In genomic region chr2:105274046-105274445, GRCh38 we compare ENCODE assay signal across 23 cellular contexts. TPM values are rescaled to one million over a fixed set of nuclear protein-coding genes. Genes with fewer than 3 reads are reported as not detected.
"Had no signal": no experiment of that assay in that cellular context is flagged by ENCODE, and none has a peak within 500 bp of the region (broad histone marks: within the 10 kb centered on the region; RNA-seq: fewer than 3 reads in every experiment).

No MANE protein-coding gene starts in this region.

- H3K27ac ChIP-seq: cardiac muscle cell, dorsolateral prefrontal cortex, epithelial cell of prostate, heart left ventricle, lower lobe of right lung had no signal

- H3K9me3 Mint-ChIP-seq: activated CD4-positive, alpha-beta T cell treated with anti-CD3 and anti-CD28 coated beads, Interleukin-2, amount 10 ng/mL, durations not matched to agents 24 days and 14 days; activated T-cell treated with anti-CD3 and anti-CD28 coated beads, Interleukin-2, amount 50 U/mL, for 4 hours; immature natural killer cell; nephron progenitor cell; stimulated activated naive CD8-positive, alpha-beta T cell treated with anti-CD3 and anti-CD28 coated beads, Interleukin-15, Interleukin-2, amounts not matched to agents 100 ng/mL and 50 ng/mL, for 24 hours had no signal

- H3K27ac Mint-ChIP-seq: activated CD4-positive, alpha-beta T cell treated with anti-CD3 and anti-CD28 coated beads, Interleukin-2, amount 10 ng/mL, durations not matched to agents 24 days and 14 days; activated CD8-positive, alpha-beta T cell treated with anti-CD3 and anti-CD28 coated beads, Interleukin-2, amount 10 ng/mL, durations not matched to agents 7 days and 5 days; immature natural killer cell; nephron progenitor cell; stimulated activated naive CD8-positive, alpha-beta T cell treated with anti-CD3 and anti-CD28 coated beads, Interleukin-15, Interleukin-2, amounts not matched to agents 100 ng/mL and 50 ng/mL, for 24 hours had no signal

- H3K4me1 Mint-ChIP-seq: activated CD4-positive, alpha-beta T cell treated with anti-CD3 and anti-CD28 coated beads, Interleukin-2, amount 10 ng/mL, durations not matched to agents 24 days and 14 days; immature natural killer cell; nephron progenitor cell had no signal

- H3K9me3 ChIP-seq: heart left ventricle, lower lobe of right lung had no signal

- H3K27me3 Mint-ChIP-seq: activated CD4-positive, alpha-beta T cell treated with anti-CD3 and anti-CD28 coated beads, Interleukin-2, amount 10 ng/mL, durations not matched to agents 24 days and 14 days; stimulated activated naive CD8-positive, alpha-beta T cell treated with anti-CD3 and anti-CD28 coated beads, Interleukin-15, Interleukin-2, amounts not matched to agents 100 ng/mL and 50 ng/mL, for 24 hours had no signal

- H3K4me3 Mint-ChIP-seq: activated CD4-positive, alpha-beta T cell treated with anti-CD3 and anti-CD28 coated beads, Interleukin-2, amount 10 ng/mL, durations not matched to agents 24 days and 14 days; activated CD8-positive, alpha-beta T cell treated with anti-CD3 and anti-CD28 coated beads, Interleukin-2, amount 10 ng/mL, durations not matched to agents 7 days and 5 days; activated T-cell treated with anti-CD3 and anti-CD28 coated beads, Interleukin-2, amount 50 U/mL, for 4 hours; immature natural killer cell; nephron progenitor cell; stimulated activated naive CD8-positive, alpha-beta T cell treated with anti-CD3 and anti-CD28 coated beads, Interleukin-15, Interleukin-2, amounts not matched to agents 100 ng/mL and 50 ng/mL, for 24 hours had no signal

- DNase-seq: activated CD4-positive, alpha-beta T cell treated with anti-CD3 and anti-CD28 coated beads, Interleukin-2, amount 10 ng/mL, durations not matched to agents 24 days and 14 days; activated CD8-positive, alpha-beta T cell treated with anti-CD3 and anti-CD28 coated beads, Interleukin-2, amount 10 ng/mL, durations not matched to agents 7 days and 5 days; activated effector memory CD4-positive, alpha-beta T cell treated with anti-CD3 and anti-CD28 coated beads, Interleukin-2, amount 50 U/mL, for 16 hours; activated naive CD4-positive, alpha-beta T cell treated with anti-CD3 and anti-CD28 coated beads, Interleukin-2, amount 50 U/mL, for 16 hours; activated T-cell treated with anti-CD3 and anti-CD28 coated beads, Interleukin-2, amount 50 U/mL, for 4 hours; dorsolateral prefrontal cortex; heart left ventricle; immature natural killer cell; lower lobe of right lung; nephron progenitor cell; nucleus accumbens; stimulated activated CD4-positive, alpha-beta T cell treated with anti-CD3 and anti-CD28 coated beads, Interleukin-2, amount 100 ng/mL, for 24 hours; T1000; trophoblast cell had no signal

- H3K27me3 ChIP-seq: cardiac muscle cell, dorsolateral prefrontal cortex, heart left ventricle had no signal

- H3K4me3 ChIP-seq: cardiac muscle cell, dorsolateral prefrontal cortex, heart left ventricle, lower lobe of right lung had no signal

- FAIRE-seq: frontal cortex had no signal

- H3K4me1 ChIP-seq: heart left ventricle, lower lobe of right lung had no signal

- ATAC-seq: activated CD8-positive, alpha-beta T cell treated with anti-CD3 and anti-CD28 coated beads, Interleukin-2, amount 10 ng/mL, durations not matched to agents 7 days and 5 days; activated T-cell treated with anti-CD3 and anti-CD28 coated beads, Interleukin-2, amount 50 U/mL, for 4 hours; lower lobe of right lung had no signal

RNA-seq across cellular contexts. Expression of gene GPR45, which starts 32.5 kb away (rescaled TPM):
- total RNA-seq: activated CD4-positive, alpha-beta T cell treated with anti-CD3 and anti-CD28 coated beads, Interleukin-2, amount 10 ng/mL, durations not matched to agents 24 days and 14 days; activated CD8-positive, alpha-beta T cell treated with anti-CD3 and anti-CD28 coated beads, Interleukin-2, amount 10 ng/mL, durations not matched to agents 7 days and 5 days; activated T-cell treated with anti-CD3 and anti-CD28 coated beads, Interleukin-2, amount 50 U/mL, for 4 hours; cardiac muscle cell; chondrocyte; heart left ventricle; lower lobe of right lung; posterior vena cava; skeletal muscle tissue; T-helper 1 cell treated with Interleukin-12 subunit alpha and Interleukin-12 subunit beta and Interleukin-4 antibody, amounts not matched to agents 30 ng/mL and 1 ng/mL, for 36 hours had no signal
- polyA plus RNA-seq: adipose tissue, cardiac muscle cell, heart left ventricle, immature natural killer cell had no signal
